ENCODE assay signal across 8 cellular contexts in the genomic region with DNA sequence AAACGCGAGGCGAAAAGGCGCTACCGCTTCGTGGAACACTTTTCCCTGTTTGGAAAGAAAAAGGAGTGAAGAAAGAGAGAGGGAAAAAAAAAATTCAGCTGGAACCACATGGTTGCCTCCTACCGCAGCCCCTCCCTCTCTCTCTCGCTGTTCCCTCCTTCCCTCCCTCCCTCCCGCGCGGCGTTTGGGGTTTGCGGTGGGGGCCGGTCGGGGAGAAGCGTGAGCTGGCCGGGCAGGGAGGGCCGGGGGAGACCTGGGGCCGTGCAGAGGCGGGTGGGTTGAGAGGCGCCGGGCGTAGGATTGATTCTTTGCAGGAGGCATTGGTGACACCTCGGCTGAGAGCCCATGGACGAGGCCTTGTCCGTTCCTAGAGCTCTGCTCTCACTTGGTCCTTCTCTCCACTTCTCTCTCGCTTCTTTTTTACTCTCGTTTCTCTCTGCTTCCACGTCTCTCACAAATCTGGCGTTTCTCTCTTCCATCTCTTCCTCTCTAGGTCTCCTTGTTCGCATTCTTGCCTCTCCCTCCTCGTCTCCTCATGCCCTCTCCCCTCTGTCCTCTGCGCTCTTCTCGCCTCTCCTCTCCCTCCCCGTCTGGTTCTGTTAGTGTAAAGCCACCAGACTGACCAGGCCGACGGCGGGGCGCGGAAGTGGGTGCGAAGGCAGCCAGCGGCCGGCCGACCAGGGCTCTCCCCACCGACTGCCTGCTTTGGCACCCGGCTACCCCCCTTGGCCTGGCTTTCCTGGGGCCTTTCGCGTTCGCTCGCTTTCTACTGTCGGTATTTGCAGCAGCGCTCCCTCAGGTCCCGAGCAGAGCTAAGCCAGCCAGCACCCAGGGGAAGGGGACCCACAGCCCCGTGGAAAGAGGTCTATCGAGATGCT. TPM values are rescaled to one million over a fixed set of nuclear protein-coding genes. Genes with fewer than 3 reads are reported as not detected.
A peak's percentile ranks its signal among the peaks of the same experiment; 100 is the strongest.
DNase-seq lines count a peak whose midpoint lies in the region; ATAC-seq, FAIRE-seq and TF ChIP-seq lines count a peak whose summit lies in the region.

TSS of gene CLMP (minus strand) at position 67 of the 878 bp plus-strand sequence. CDS start 308 bp downstream, outside the sequence.

- no peak within 1 kb of the TSS for H3K56ac ChIP-seq in H9 (ENCODE audit: insufficient read length, low read depth, low read length)

- no peak within 1 kb of the TSS; the same call in 1 of the 2 replicates for H3K4ac ChIP-seq in H9 (ENCODE audit: low read depth, low read length)

- H4K20me1 ChIP-seq in H9 (ENCODE audit: control insufficient read depth, insufficient read depth, insufficient read length): no peaks in the 10 kb centered on the region

- H3K79me1 ChIP-seq in H9 (ENCODE audit: insufficient read depth, low read depth, low read length, poor library complexity, severe bottlenecking): no peaks in the 10 kb centered on the region

- H3K23me2 ChIP-seq in H9 (ENCODE audit: insufficient read length, low read depth, low read length, poor library complexity, severe bottlenecking): peaks cover 22% of the 10 kb centered on the region

- H3K9ac ChIP-seq in H9 (ENCODE audit: extremely low read depth, insufficient read length, low read length): peak within 1 kb of the TSS; percentile 46

- TF ChIP-seq CTCF in A549 (IDR thresholded peaks at IDR 0.05) (no peak), H9 (conservative IDR thresholded peaks at IDR 0.05) (no peak), left ventricle myocardium inferior (IDR thresholded peaks at IDR 0.05; ENCODE audit: borderline replicate concordance) (no peak), prostate gland (IDR thresholded peaks at IDR 0.05) (no peak)

- no peak within 1 kb of the TSS for H4K8ac ChIP-seq in H9 (replicated peaks; ENCODE audit: insufficient read length, low read depth, low read length)

- H3K4me1 Mint-ChIP-seq in H9: peaks cover 50 to 52% of the 10 kb centered on the region in 2 experiments
- H3K4me1 Mint-ChIP-seq in activated naive CD4-positive, alpha-beta T cell treated with anti-CD3 and anti-CD28 coated beads, Interleukin-2, amount 50 U/mL, for 24 hours: peaks cover 22% of the 10 kb centered on the region

- peaks cover 6 to 21% (median 9%) of the 10 kb centered on the region in 3 experiments; a peak in 6 of 7 replicates for H3K36me3 Mint-ChIP-seq in H9 (ENCODE audit: insufficient read depth in 1 of 3, low read depth in 3 of 3)
- no peaks in the 10 kb centered on the region for H3K36me3 Mint-ChIP-seq in activated naive CD4-positive, alpha-beta T cell treated with anti-CD3 and anti-CD28 coated beads, Interleukin-2, amount 50 U/mL, for 24 hours

- H3K4me1 ChIP-seq in A549: peaks cover 31% of the 10 kb centered on the region
- peaks cover 22% of the 10 kb centered on the region for H3K4me1 ChIP-seq in H9 (ENCODE audit: insufficient read depth, low read length)
- peaks cover 20% of the 10 kb centered on the region for H3K4me1 ChIP-seq in left ventricle myocardium inferior
- H3K4me1 ChIP-seq in prostate gland (replicated peaks): no peaks in the 10 kb centered on the region

- no peak within 1 kb of the TSS for H2AK5ac ChIP-seq in H9 (ENCODE audit: insufficient read length, low read length)

- no peak within 1 kb of the TSS for H2AFZ ChIP-seq in H9 (ENCODE audit: low read length)

- peaks cover 3% of the 10 kb centered on the region; the same call in 1 of the 2 replicates for H3K79me2 ChIP-seq in H9 (ENCODE audit: insufficient read depth, low read length)

- no peak within 1 kb of the TSS for H2BK15ac ChIP-seq in H9 (ENCODE audit: low read depth, low read length)

- H3K4me2 ChIP-seq in A549: peak within 1 kb of the TSS; percentile 92
- peak within 1 kb of the TSS; percentile 67 for H3K4me2 ChIP-seq in H9 (ENCODE audit: insufficient read depth, insufficient read length, low read length)

- TF ChIP-seq EP300 in A549 (IDR thresholded peaks at IDR 0.05): no peak

- peak within 1 kb of the TSS; percentile 55 to 71 (median 60) for H3K27ac Mint-ChIP-seq in H9
- H3K27ac Mint-ChIP-seq in activated naive CD4-positive, alpha-beta T cell treated with anti-CD3 and anti-CD28 coated beads, Interleukin-2, amount 50 U/mL, for 24 hours: no peak within 1 kb of the TSS

- H3K27me3 ChIP-seq in H9 (ENCODE audit: insufficient read depth, low read length): no peaks in the 10 kb centered on the region; the same call in 1 of the 2 replicates
- H3K27me3 ChIP-seq in left ventricle myocardium inferior (ENCODE audit: low read depth): peaks cover 99% of the 10 kb centered on the region
- no peaks in the 10 kb centered on the region for H3K27me3 ChIP-seq in prostate gland (replicated peaks; ENCODE audit: insufficient read depth)

- FAIRE-seq in A549 (lab: Jason Lieb, UNC): no peak
- no peak for FAIRE-seq in GM12892 (lab: Jason Lieb, UNC)

- no peak within 1 kb of the TSS for H3T11ph ChIP-seq in H9 (ENCODE audit: low read length)

- H3K14ac ChIP-seq in H9 (ENCODE audit: insufficient read depth, low read length): peak within 1 kb of the TSS; percentile 87

- no peak within 1 kb of the TSS for H4K5ac ChIP-seq in H9 (ENCODE audit: insufficient read length, low read depth, low read length)

- no peak for TF ChIP-seq RAD21 in A549 (conservative IDR thresholded peaks at IDR 0.05 in 1 of 2, IDR thresholded peaks at IDR 0.05 in 1 of 2)

- POLR2A ChIA-PET in A549 (lab: Yijun Ruan, JAX): interaction anchor here (1.3 kb wide), 2 partner anchors 20 to 50 kb away, joined by 4 to 5 read pairs; no protein-coding TSS in a partner anchor

- ATAC-seq in A549 (peak; percentile 60 to 70), GM21528 (IDR thresholded peaks at IDR 0.05; ENCODE audit: low FRiP score, unreplicated experiment) (no peak)

- TF ChIP-seq POLR2A in A549 (IDR thresholded peaks at IDR 0.05; ENCODE audit: low read length) (no peak), prostate gland (IDR thresholded peaks at IDR 0.05) (no peak), GM12892 (IDR thresholded peaks at IDR 0.05; ENCODE audit: low read depth, low read length) (no peak)

- H3K18ac ChIP-seq in H9 (ENCODE audit: insufficient read length, low read depth, low read length): peak within 1 kb of the TSS; percentile 53

- WGBS in A549 (ENCODE audit: missing lambda C conversion rate): 36% methylated on average over 35 of the region's 55 CpGs
- WGBS in H9 (ENCODE audit: extremely low coverage, insufficient read length, low lambda C conversion rate): no CpG with 5 or more reads among the region's 55 CpGs
- 12% methylated on average over 55 of the region's 55 CpGs for WGBS in prostate gland

- peak within 1 kb of the TSS; percentile 98 to 99 for H3K27ac ChIP-seq in A549
- no peak within 1 kb of the TSS for H3K27ac ChIP-seq in H9 (ENCODE audit: insufficient read length, low read depth, low read length)
- H3K27ac ChIP-seq in left ventricle myocardium inferior (replicated peaks): peak within 1 kb of the TSS; percentile 63
- H3K27ac ChIP-seq in prostate gland: peak within 1 kb of the TSS; percentile 40 to 51

- H2BK120ac ChIP-seq in H9 (ENCODE audit: low read depth, low read length, poor library complexity, severe bottlenecking): no peak within 1 kb of the TSS

- intact Hi-C loops in left ventricle myocardium inferior (cut with micrococcal nuclease): no loop called here
- intact Hi-C loops in prostate gland (cut with DNase I): no loop called here

- no peak within 1 kb of the TSS for H2BK12ac ChIP-seq in H9 (ENCODE audit: insufficient read length, low read depth, low read length)

- H3K27me3 Mint-ChIP-seq in H9 (ENCODE audit: low read depth): peaks cover 39% of the 10 kb centered on the region
- peaks cover 31% of the 10 kb centered on the region for H3K27me3 Mint-ChIP-seq in activated naive CD4-positive, alpha-beta T cell treated with anti-CD3 and anti-CD28 coated beads, Interleukin-2, amount 50 U/mL, for 24 hours

- H3K4me3 ChIP-seq in A549 (peak within 1 kb of the TSS; percentile 81), left ventricle myocardium inferior (peak within 1 kb of the TSS; percentile 62), prostate gland (peak within 1 kb of the TSS; percentile 22 to 24)

- H2BK20ac ChIP-seq in H9 (ENCODE audit: low read depth, low read length, poor library complexity, severe bottlenecking): no peak within 1 kb of the TSS

- no peak within 1 kb of the TSS for H3K23ac ChIP-seq in H9 (ENCODE audit: insufficient read length, low read depth, low read length)

- DNase-seq in A549 (ENCODE audit: low read depth in 1 of 2, low spot score in 1 of 2): peak in 1 of 2 experiments; percentile 35
- peak; percentile 74 for DNase-seq in H9
- DNase-seq in left ventricle myocardium inferior: peak; percentile 33
- no peak for DNase-seq in prostate gland (ENCODE audit: low spot score)
- no peak for DNase-seq in GM12892 (ENCODE audit: insufficient read length)
- no peak for DNase-seq in middle frontal gyrus (ENCODE audit: extremely low spot score, low spot score)

- H3K36me3 ChIP-seq in left ventricle myocardium inferior: no peaks in the 10 kb centered on the region
- no peaks in the 10 kb centered on the region for H3K36me3 ChIP-seq in prostate gland

- H3K4me3 Mint-ChIP-seq in H9: peak within 1 kb of the TSS; percentile 78 to 83
- peak within 1 kb of the TSS; percentile 74 for H3K4me3 Mint-ChIP-seq in activated naive CD4-positive, alpha-beta T cell treated with anti-CD3 and anti-CD28 coated beads, Interleukin-2, amount 50 U/mL, for 24 hours

- no peak within 1 kb of the TSS for H2BK5ac ChIP-seq in H9 (ENCODE audit: insufficient read length, low read length)

- no peaks in the 10 kb centered on the region for H3K9me3 ChIP-seq in A549
- H3K9me3 ChIP-seq in H9 (ENCODE audit: control insufficient read depth, low read depth, low read length): no peaks in the 10 kb centered on the region
- H3K9me3 ChIP-seq in left ventricle myocardium inferior (replicated peaks): no peaks in the 10 kb centered on the region
- H3K9me3 ChIP-seq in prostate gland: no peaks in the 10 kb centered on the region

- no peaks in the 10 kb centered on the region for H3K9me3 Mint-ChIP-seq in H9
- H3K9me3 Mint-ChIP-seq in activated naive CD4-positive, alpha-beta T cell treated with anti-CD3 and anti-CD28 coated beads, Interleukin-2, amount 50 U/mL, for 24 hours: no peaks in the 10 kb centered on the region

- CTCF ChIA-PET in A549 (lab: Yijun Ruan, JAX): interaction anchor here (1.2 kb wide), 1 partner anchor 92 kb away, joined by 5 read pairs; no protein-coding TSS in a partner anchor

- no peak within 1 kb of the TSS for H4K91ac ChIP-seq in H9 (ENCODE audit: insufficient read length, low read depth, low read length)

TF ChIP-seq in A549, 52 proteins besides CTCF, POLR2A, EP300 and RAD21 (continues in another document):
- no peak for TF ChIP-seq CBX8 (IDR thresholded peaks at IDR 0.05)
- TF ChIP-seq ZFP36 (IDR thresholded peaks at IDR 0.05; ENCODE audit: borderline replicate concordance, partially characterized antibody): no peak
- TF ChIP-seq ZC3H11A (IDR thresholded peaks at IDR 0.05): no peak

RNA-seq across cellular contexts. Expression of gene CLMP, which starts in this region (rescaled TPM):
- polyA plus RNA-seq in A549 (2011; rRNA removed): 15.7 and 19.0 TPM in 2 replicates
- polyA plus RNA-seq in A549 (2012; cell fraction: cytosol; rRNA removed): 6.2 TPM in 2 replicates
- polyA plus RNA-seq in A549 (2012; cell fraction: nucleus; rRNA removed): 3.3 TPM in 2 replicates
- polyA plus RNA-seq in A549 (2017; fragmentation: RNase III; extraction: RNeasy Plus Mini Kit Qiagen cat#74134 plus additional on column Dnase treatment): 16.9 to 18.2 TPM (median 17.1 TPM) in 3 replicates
- polyA minus RNA-seq in A549 (2011; rRNA and poly(A)+ RNA removed): 36.2 and 41.9 TPM in 2 replicates
- 11.8 and 13.8 TPM in 2 replicates for total RNA-seq in H9 (2021)
- total RNA-seq in left ventricle myocardium inferior: 3.4 TPM
- total RNA-seq in prostate gland: 10 to 100 TPM in 1 of 2 donors, 1 to 10 TPM in 1; 5.0 to 10.7 TPM
- polyA plus RNA-seq in GM12892 (2012; ENCODE audit: missing spikeins): 0.34 TPM

Comparison
In these comparisons a context has a peak if more than half of its experiments do, and no peak if none do; other contexts are left out.
1. DNase-seq: peak in H9 (single experiment) and left ventricle myocardium inferior (single experiment); none in prostate gland (single experiment), GM12892 (single experiment) and middle frontal gyrus (single experiment).
2. H3K4me3 ChIP-seq: peak in every context shown above with its lines; median percentile 81 in A549; 62 in left ventricle myocardium inferior; 23 in prostate gland.